19 cellular contexts compared by ENCODE assay signal in the genomic region with DNA sequence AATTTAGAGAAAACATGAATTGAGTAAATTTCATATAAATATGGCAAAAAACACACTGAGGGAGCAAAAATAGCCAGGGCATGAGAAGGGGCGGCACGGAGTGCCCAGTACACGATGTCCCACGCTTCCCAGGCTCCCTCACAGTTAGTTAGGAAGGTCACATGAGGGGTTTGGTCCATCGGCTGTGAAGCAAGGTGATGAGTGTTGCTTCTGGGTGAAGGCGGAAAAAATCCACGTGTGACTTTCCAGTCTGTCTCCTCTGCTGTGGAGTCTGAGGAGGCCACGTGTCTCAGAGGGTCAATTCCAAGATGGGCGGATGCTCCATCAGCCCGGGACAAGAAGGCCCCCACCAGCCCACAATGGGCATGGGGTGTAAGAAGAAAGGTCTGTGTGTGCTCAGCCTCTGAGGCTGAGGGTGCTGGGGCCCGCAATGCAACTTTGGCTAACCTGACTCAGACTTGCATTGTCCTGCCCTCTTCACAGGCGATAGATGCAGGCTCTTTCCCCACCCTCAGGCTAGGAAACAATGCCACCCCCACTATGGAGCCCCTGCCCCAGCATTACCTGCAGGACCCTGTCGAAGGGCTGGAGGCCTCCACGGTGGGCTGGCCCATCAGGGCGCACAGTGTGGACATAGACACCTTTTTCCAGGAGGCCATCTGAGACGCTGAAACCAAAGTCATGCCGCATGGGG. TPM values are rescaled to one million over a fixed set of nuclear protein-coding genes. Genes with fewer than 3 reads are reported as not detected.
DNase-seq lines count a peak whose midpoint lies in the region; ATAC-seq, FAIRE-seq and TF ChIP-seq lines count a peak whose summit lies in the region.
"Had no signal": no experiment of that assay in that cellular context is flagged by ENCODE, and none has a peak within 500 bp of the region (broad histone marks: within the 10 kb centered on the region; RNA-seq: fewer than 3 reads in every experiment).

No MANE protein-coding gene starts in this region.

- H3K36me3 ChIP-seq in SJSA1: peaks cover 25% of the 10 kb centered on the region
- no peaks in the 10 kb centered on the region for H3K36me3 ChIP-seq in bronchial epithelial cell (ENCODE audit: control insufficient read depth, insufficient read depth, low read length)
- peaks cover 0 to 5% of the 10 kb centered on the region in 2 donors for H3K36me3 ChIP-seq in neuronal stem cell (replicated peaks in 1 of 2; ENCODE audit: control insufficient read depth in 2 of 2, insufficient read depth in 2 of 2, low read length in 2 of 2)
- H3K36me3 ChIP-seq: BE2C had no signal

- no peak overlapping the region for H4K8ac ChIP-seq in neuronal stem cell (ENCODE audit: low read depth, low read length)

- WGBS in neuronal stem cell (ENCODE audit: extremely low coverage in 2 of 2, insufficient read length in 2 of 2, insufficient replicate concordance in 1 of 2), 2 donors: no CpG with 5 or more reads among the region's 17 CpGs

- peak overlapping the region; percentile 67 for H3K14ac ChIP-seq in neuronal stem cell (ENCODE audit: low read length)

- peak overlapping the region; percentile 61 for H3K18ac ChIP-seq in neuronal stem cell (ENCODE audit: low read length)

- peak overlapping the region; percentile 87 for H2AK5ac ChIP-seq in neuronal stem cell (ENCODE audit: low read depth, low read length)

- no peak overlapping the region for H3K4ac ChIP-seq in neuronal stem cell (ENCODE audit: low read length)

- ATAC-seq in sciatic nerve: no peak
- ATAC-seq in HG03039 (IDR thresholded peaks at IDR 0.05; ENCODE audit: unreplicated experiment): no peak
- ATAC-seq: GM23338 had no signal

- no peaks in the 10 kb centered on the region for H3K27me3 ChIP-seq in SJSA1 (replicated peaks)
- H3K27me3 ChIP-seq in bronchial epithelial cell (ENCODE audit: control insufficient read depth, insufficient read depth, low read length): peaks cover 4% of the 10 kb centered on the region
- H3K27me3 ChIP-seq in neuronal stem cell (ENCODE audit: control insufficient read depth in 3 of 3, insufficient read depth in 3 of 3, low read depth in 1 of 3, low read length in 3 of 3): peaks cover 0 to 2% (median 0%) of the 10 kb centered on the region in 3 experiments
- H3K27me3 ChIP-seq: BE2C had no signal

- TF ChIP-seq CTCF in bronchial epithelial cell (IDR thresholded peaks at IDR 0.05; ENCODE audit: insufficient read depth, low read length, severe bottlenecking): no peak

- DNase-seq in SJSA1 (ENCODE audit: low read depth in 1 of 2, low spot score in 2 of 2) (no peak), bronchial epithelial cell (ENCODE audit: low read depth) (no peak), neuronal stem cell (ENCODE audit: low spot score) (no peak), sciatic nerve (ENCODE audit: low spot score) (peak; percentile 33), NCI-H2081 treated with DMSO at 0.1 percent for 48 hours (lab: John Stamatoyannopoulos, UW) (no peak)
- DNase-seq in activated T-cell treated with anti-CD3 and anti-CD28 coated beads, Interleukin-2, amount 50 U/mL, for 1 hour: no peak
- DNase-seq: BE2C; CD4-positive, alpha-beta memory T cell; DMS79 treated with DMSO at 0.1 percent for 48 hours; EL; H7 had no signal

- peaks cover 52% of the 10 kb centered on the region for H3K4me1 ChIP-seq in SJSA1 (replicated peaks)
- peaks cover 0 to 3% of the 10 kb centered on the region in 2 donors for H3K4me1 ChIP-seq in neuronal stem cell (ENCODE audit: control insufficient read depth in 2 of 2, insufficient read depth in 1 of 2, low read depth in 1 of 2, low read length in 2 of 2)
- H3K4me1 ChIP-seq: BE2C had no signal

- H3K9ac ChIP-seq in neuronal stem cell (ENCODE audit: low read depth, low read length, poor library complexity): peak overlapping the region; percentile 57

- no peak overlapping the region for H2AFZ ChIP-seq in neuronal stem cell (ENCODE audit: low read length)
- H2AFZ ChIP-seq: GM23338 had no signal

- intact Hi-C loops in sciatic nerve (cut with DNase I): no loop called here

- H3K4me2 ChIP-seq in neuronal stem cell (ENCODE audit: insufficient read depth, low read length, poor library complexity, severe bottlenecking): no peak overlapping the region
- H3K4me2 ChIP-seq: A549, GM23338 had no signal

- H3K23ac ChIP-seq in neuronal stem cell (ENCODE audit: low read depth, low read length, poor library complexity): peak overlapping the region; percentile 8

- no peaks in the 10 kb centered on the region for H3K79me1 ChIP-seq in neuronal stem cell (ENCODE audit: low read depth, low read length)

- H3K27ac ChIP-seq in SJSA1 (peak overlapping the region; percentile 80), neuronal stem cell (replicated peaks; ENCODE audit: low read length) (no peak overlapping the region)
- H3K27ac ChIP-seq: A549, C4-2B had no signal

- H2BK15ac ChIP-seq in neuronal stem cell (ENCODE audit: low read length): no peak overlapping the region

- H3K9me3 ChIP-seq in SJSA1 (replicated peaks) (no peaks in the 10 kb centered on the region), neuronal stem cell (replicated peaks in 1 of 2; ENCODE audit: control insufficient read depth in 2 of 2, insufficient read depth in 1 of 2, low read depth in 1 of 2, low read length in 2 of 2) (no peaks in the 10 kb centered on the region)
- H3K9me3 ChIP-seq: A549, BE2C had no signal

- peak overlapping the region; percentile 23 for H2BK12ac ChIP-seq in neuronal stem cell (ENCODE audit: low read length)

- peak overlapping the region; percentile 16 for H2BK5ac ChIP-seq in neuronal stem cell (ENCODE audit: low read length)

- H3K4me3 ChIP-seq in SJSA1: no peak overlapping the region
- no peak overlapping the region for H3K4me3 ChIP-seq in bronchial epithelial cell (ENCODE audit: low read depth, low read length)
- no peak overlapping the region for H3K4me3 ChIP-seq in neuronal stem cell (ENCODE audit: low read length in 2 of 2)
- H3K4me3 ChIP-seq: A549, GM23338 had no signal

- peak; percentile 32 for FAIRE-seq in bronchial epithelial cell (lab: Jason Lieb, UNC)
- FAIRE-seq: A549, G401.6, GM12891 had no signal

- no peak overlapping the region for H2BK120ac ChIP-seq in neuronal stem cell (ENCODE audit: low read depth, low read length)

- no peak overlapping the region for H4K91ac ChIP-seq in neuronal stem cell (ENCODE audit: low read depth, low read length, poor library complexity)

RNA-seq across cellular contexts. Expression of gene GRIP2, which starts 45.7 kb away (rescaled TPM):
- 4.0 and 5.3 TPM in 2 replicates for total RNA-seq in SJSA1 (2014; rRNA removed; shearing (Covaris generic))
- under 0.01 TPM in 2 replicates for total RNA-seq in bronchial epithelial cell
- 0.77 TPM for polyA plus RNA-seq in neuronal stem cell (2013, experiment 1 of 2)
- 0.62 TPM for polyA plus RNA-seq in neuronal stem cell (2013, experiment 2 of 2)
- 2.3 TPM for total RNA-seq in sciatic nerve
- total RNA-seq: CD4-positive, alpha-beta memory T cell; HT1080 had no signal
- polyA plus RNA-seq: AG04450; CD4-positive, alpha-beta memory T cell had no signal
